ENCODE assay signal across 25 cellular contexts in the genomic region with DNA sequence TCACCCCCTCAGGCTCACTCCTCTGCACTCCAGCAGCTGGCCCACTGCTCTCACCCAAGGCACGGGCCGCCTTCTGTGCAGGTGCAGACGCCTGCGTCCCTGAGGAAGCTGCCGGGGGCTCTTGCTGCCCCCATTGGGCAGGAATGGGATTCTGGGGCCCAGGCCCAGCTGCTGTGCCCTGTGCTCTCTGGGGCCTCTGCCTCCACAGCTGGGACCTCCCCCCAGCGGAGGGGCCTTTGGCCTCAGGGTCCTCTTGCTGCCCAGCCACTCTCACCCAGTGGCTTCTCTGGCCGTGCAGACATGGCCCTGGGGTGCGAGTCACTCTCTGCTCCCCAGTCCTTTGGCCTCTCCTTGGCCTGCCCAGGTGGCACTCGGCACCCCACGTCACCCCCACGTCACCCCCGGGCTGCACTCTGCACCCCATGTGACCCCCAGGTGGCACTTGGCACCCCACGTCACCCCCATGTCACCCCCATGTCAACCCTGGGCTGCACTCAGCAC. TPM values are rescaled to one million over a fixed set of nuclear protein-coding genes. Genes with fewer than 3 reads are reported as not detected.
DNase-seq lines count a peak whose midpoint lies in the region; ATAC-seq and TF ChIP-seq lines count a peak whose summit lies in the region.
"Had no signal": no experiment of that assay in that cellular context is flagged by ENCODE, and none has a peak within 500 bp of the region (broad histone marks: within the 10 kb centered on the region; RNA-seq: fewer than 3 reads in every experiment).

No MANE protein-coding gene starts in this region.

- H3K79me2 ChIP-seq in H9 (ENCODE audit: insufficient read depth, low read length): no peaks in the 10 kb centered on the region
- H3K79me2 ChIP-seq in PC-9 (ENCODE audit: low read depth): no peaks in the 10 kb centered on the region

- POLR2A ChIA-PET in PC-9 (lab: Charles Lee; ENCODE audit: unreplicated experiment): no interaction called here

- no peak overlapping the region for H3K4me3 Mint-ChIP-seq in H9
- H3K4me3 Mint-ChIP-seq: activated CD4-positive, alpha-beta memory T cell treated with anti-CD3 and anti-CD28 coated beads for 36 hours; CD4-positive, alpha-beta T cell; HFFc6 had no signal

- peaks cover 2 to 4% of the 10 kb centered on the region in 2 experiments; a peak in 3 of 5 replicates for H3K9me3 Mint-ChIP-seq in H9

- H4K8ac ChIP-seq in H9 (replicated peaks; ENCODE audit: insufficient read length, low read depth, low read length): no peak overlapping the region

- peak; percentile 16 for DNase-seq in H9
- DNase-seq in WERI-Rb-1: peak; percentile 6
- DNase-seq in lower lobe of right lung: peak; percentile 19
- peak; percentile 40 to 71 for DNase-seq in suprapubic skin (ENCODE audit: low spot score in 2 of 2)
- DNase-seq in PC-9: no peak
- DNase-seq in AG08395 (ENCODE audit: low spot score): no peak
- DNase-seq in effector memory CD4-positive, alpha-beta T cell: no peak
- DNase-seq: activated CD4-positive, alpha-beta memory T cell treated with anti-CD3 and anti-CD28 coated beads for 36 hours; CD4-positive, alpha-beta T cell; glutamatergic neuron; HFFc6; kidney glomerular epithelial cell; mesenchymal stem cell; MM.1S; NCI-H2029; NCI-H226; NCI-H748 treated with DMSO at 0.1 percent for 48 hours; trophoblast cell had no signal

- H3K9me2 ChIP-seq in PC-9 (ENCODE audit: insufficient read depth): no peaks in the 10 kb centered on the region

- no peak overlapping the region for H4K91ac ChIP-seq in H9 (ENCODE audit: insufficient read length, low read depth, low read length)

- TF ChIP-seq CTCF in H9 (conservative IDR thresholded peaks at IDR 0.05) (no peak), WERI-Rb-1 (IDR thresholded peaks at IDR 0.05; ENCODE audit: low read depth, low read length) (no peak), lower lobe of right lung (IDR thresholded peaks at IDR 0.05) (no peak), suprapubic skin (IDR thresholded peaks at IDR 0.05) (no peak), PC-9 (conservative IDR thresholded peaks at IDR 0.05) (no peak)

- H3K27ac Mint-ChIP-seq in H9: no peak overlapping the region
- H3K27ac Mint-ChIP-seq: activated CD4-positive, alpha-beta memory T cell treated with anti-CD3 and anti-CD28 coated beads for 36 hours; activated T-helper 2 cell treated with anti-CD3 and anti-CD28 coated beads, Interferon-gamma antibody, Interleukin-2, Interleukin-4, amounts not matched to agents 10 μg/mL and 5 μg/mL and 100 μg/mL, durations not matched to agents 14 hours and 24 hours and 36 hours; CD4-positive, alpha-beta T cell; HFFc6 had no signal

- no peaks in the 10 kb centered on the region for H3K27me3 ChIP-seq in H9 (ENCODE audit: insufficient read depth, low read length)
- H3K27me3 ChIP-seq in WERI-Rb-1 (ENCODE audit: insufficient read depth, low read depth, severe bottlenecking): no peaks in the 10 kb centered on the region
- no peaks in the 10 kb centered on the region for H3K27me3 ChIP-seq in lower lobe of right lung (ENCODE audit: low read depth)
- H3K27me3 ChIP-seq in suprapubic skin: peaks cover 19% of the 10 kb centered on the region
- peaks cover 37% of the 10 kb centered on the region for H3K27me3 ChIP-seq in PC-9 (ENCODE audit: insufficient read depth, low read depth)
- no peaks in the 10 kb centered on the region for H3K27me3 ChIP-seq in effector memory CD4-positive, alpha-beta T cell (replicated peaks; ENCODE audit: control insufficient read depth, insufficient read depth, low read length, poor library complexity, severe bottlenecking)

- H3K4me1 Mint-ChIP-seq in H9: no peaks in the 10 kb centered on the region

- H3F3A ChIP-seq in PC-9 (ENCODE audit: insufficient read depth, low read depth): no peaks in the 10 kb centered on the region

- no peaks in the 10 kb centered on the region for H3K23me2 ChIP-seq in H9 (ENCODE audit: insufficient read length, low read depth, low read length, poor library complexity, severe bottlenecking)

- no peak overlapping the region for H2BK120ac ChIP-seq in H9 (ENCODE audit: low read depth, low read length, poor library complexity, severe bottlenecking)

- H3K4me2 ChIP-seq in H9 (ENCODE audit: insufficient read depth, insufficient read length, low read length) (no peak overlapping the region), PC-9 (no peak overlapping the region)
- H3K4me2 ChIP-seq: KMS-11, smooth muscle cell had no signal

- H2AK5ac ChIP-seq in H9 (ENCODE audit: insufficient read length, low read length): no peak overlapping the region

- BruUV-seq in PC-9 (replicated peaks; lab: Mats Ljungman, UMichigan): no TSS peak

- H3K4me1 ChIP-seq in H9 (ENCODE audit: insufficient read depth, low read length): no peaks in the 10 kb centered on the region
- no peaks in the 10 kb centered on the region for H3K4me1 ChIP-seq in lower lobe of right lung
- peaks cover 4% of the 10 kb centered on the region for H3K4me1 ChIP-seq in suprapubic skin
- H3K4me1 ChIP-seq in PC-9 (replicated peaks; ENCODE audit: insufficient read depth): no peaks in the 10 kb centered on the region
- H3K4me1 ChIP-seq in effector memory CD4-positive, alpha-beta T cell (ENCODE audit: control insufficient read depth, insufficient read depth, low read length, poor library complexity, severe bottlenecking): no peaks in the 10 kb centered on the region

- no peak overlapping the region for H4K5ac ChIP-seq in H9 (ENCODE audit: insufficient read length, low read depth, low read length)

- H3K27ac ChIP-seq in H9 (ENCODE audit: insufficient read length, low read depth, low read length) (no peak overlapping the region), WERI-Rb-1 (no peak overlapping the region), lower lobe of right lung (no peak overlapping the region), suprapubic skin (no peak overlapping the region), PC-9 (no peak overlapping the region)
- H3K27ac ChIP-seq in effector memory CD4-positive, alpha-beta T cell (ENCODE audit: insufficient read depth, low read length, poor library complexity, severe bottlenecking): no peak overlapping the region
- H3K27ac ChIP-seq: epithelial cell of prostate, KMS-11, RWPE1, SK-N-MC had no signal

- H2BK12ac ChIP-seq in H9 (ENCODE audit: insufficient read length, low read depth, low read length): no peak overlapping the region

- H3K27me3 Mint-ChIP-seq in H9 (ENCODE audit: low read depth): no peaks in the 10 kb centered on the region; the same call in 1 of the 2 replicates
- H3K27me3 Mint-ChIP-seq: activated CD4-positive, alpha-beta memory T cell treated with anti-CD3 and anti-CD28 coated beads for 36 hours; CD4-positive, alpha-beta T cell had no signal

- no peaks in the 10 kb centered on the region for H3K79me1 ChIP-seq in H9 (ENCODE audit: insufficient read depth, low read depth, low read length, poor library complexity, severe bottlenecking)

- intact Hi-C loops in lower lobe of right lung (cut with DNase I): no loop called here
- intact Hi-C loops in PC-9 (cut with micrococcal nuclease; ENCODE audit: unreplicated experiment): no loop called here

- H3K23ac ChIP-seq in H9 (ENCODE audit: insufficient read length, low read depth, low read length): no peak overlapping the region

- no peak overlapping the region for H3K4me3 ChIP-seq in WERI-Rb-1 (ENCODE audit: low read depth, low read length)
- no peak overlapping the region for H3K4me3 ChIP-seq in lower lobe of right lung
- H3K4me3 ChIP-seq in suprapubic skin: no peak overlapping the region
- H3K4me3 ChIP-seq in PC-9: no peak overlapping the region
- no peak overlapping the region for H3K4me3 ChIP-seq in effector memory CD4-positive, alpha-beta T cell (ENCODE audit: insufficient read depth, low read depth, low read length, poor library complexity, severe bottlenecking)
- H3K4me3 ChIP-seq: SK-N-MC, smooth muscle cell had no signal

- CTCF ChIA-PET in PC-9 (lab: Charles Lee): no interaction called here

- H4K20me1 ChIP-seq in H9 (ENCODE audit: control insufficient read depth, insufficient read depth, insufficient read length) (no peaks in the 10 kb centered on the region), PC-9 (ENCODE audit: insufficient read depth) (no peaks in the 10 kb centered on the region)

- H3K18ac ChIP-seq in H9 (ENCODE audit: insufficient read length, low read depth, low read length): no peak overlapping the region

- H3K14ac ChIP-seq in H9 (ENCODE audit: insufficient read depth, low read length): no peak overlapping the region; the same call in 1 of the 2 replicates

- H3K36me3 ChIP-seq in WERI-Rb-1 (no peaks in the 10 kb centered on the region), lower lobe of right lung (peaks cover 5% of the 10 kb centered on the region), suprapubic skin (no peaks in the 10 kb centered on the region), PC-9 (ENCODE audit: low read depth) (no peaks in the 10 kb centered on the region)
- H3K36me3 ChIP-seq in effector memory CD4-positive, alpha-beta T cell (ENCODE audit: control insufficient read depth, insufficient read depth, low read length): no peaks in the 10 kb centered on the region

- H3T11ph ChIP-seq in H9 (ENCODE audit: low read length): no peak overlapping the region

- ATAC-seq in lower lobe of right lung: no peak

- H2AFZ ChIP-seq in H9 (ENCODE audit: low read length) (no peak overlapping the region), PC-9 (no peak overlapping the region)

- no peaks in the 10 kb centered on the region; a peak in 2 of 7 replicates for H3K36me3 Mint-ChIP-seq in H9 (ENCODE audit: insufficient read depth in 1 of 3, low read depth in 3 of 3)

- H2BK20ac ChIP-seq in H9 (ENCODE audit: low read depth, low read length, poor library complexity, severe bottlenecking): no peak overlapping the region

- H2BK15ac ChIP-seq in H9 (ENCODE audit: low read depth, low read length): no peak overlapping the region

- no peak overlapping the region for H3K56ac ChIP-seq in H9 (ENCODE audit: insufficient read length, low read depth, low read length)

- H3K9me3 ChIP-seq in H9 (ENCODE audit: control insufficient read depth, low read depth, low read length) (no peaks in the 10 kb centered on the region), WERI-Rb-1 (ENCODE audit: severe bottlenecking) (peaks cover 6% of the 10 kb centered on the region), lower lobe of right lung (no peaks in the 10 kb centered on the region), suprapubic skin (peaks cover 3% of the 10 kb centered on the region), PC-9 (ENCODE audit: insufficient read depth, low read depth) (no peaks in the 10 kb centered on the region)
- no peaks in the 10 kb centered on the region for H3K9me3 ChIP-seq in effector memory CD4-positive, alpha-beta T cell (ENCODE audit: control insufficient read depth, low read length)

- no peak overlapping the region for H3K4ac ChIP-seq in H9 (ENCODE audit: low read depth, low read length)

- no peak for TF ChIP-seq EP300 in suprapubic skin (IDR thresholded peaks at IDR 0.05)

- H3K9ac ChIP-seq in H9 (ENCODE audit: extremely low read depth, insufficient read length, low read length): no peak overlapping the region
- H3K9ac ChIP-seq: KMS-11 had no signal

- no peak for TF ChIP-seq POLR2A in suprapubic skin (IDR thresholded peaks at IDR 0.05)

- no CpG with 5 or more reads among the region's 13 CpGs for WGBS in H9 (ENCODE audit: extremely low coverage, insufficient read length, low lambda C conversion rate)
- WGBS in suprapubic skin: 97% methylated on average over 7 of the region's 13 CpGs

- H2BK5ac ChIP-seq in H9 (ENCODE audit: insufficient read length, low read length): no peak overlapping the region

RNA-seq across cellular contexts. Expression of gene LRRC3, which starts 19.1 kb away (rescaled TPM):
- total RNA-seq in H9 (2021): 2.6 and 3.1 TPM in 2 replicates
- total RNA-seq in lower lobe of right lung: 4.0 TPM
- total RNA-seq in suprapubic skin: 1 to 10 TPM; 3.9 to 6.2 (median 4.7) TPM
- 0.35 and 0.48 TPM in 2 replicates for total RNA-seq in PC-9 (2021)
- total RNA-seq: HFFc6, myocyte had no signal

Comparison
In these comparisons a context has a peak if more than half of its experiments do, and no peak if none do; other contexts are left out.
1. DNase-seq: peak in H9 (single experiment), WERI-Rb-1 (single experiment), lower lobe of right lung (single experiment) and suprapubic skin (2 of 2); none in PC-9 (0 of 2), AG08395 (single experiment) and effector memory CD4-positive, alpha-beta T cell (0 of 3).